In genomic region chr15:64901141-64901540, GRCh38 we compare ENCODE assay signal across 14 cellular contexts. TPM values are rescaled to one million over a fixed set of nuclear protein-coding genes. Genes with fewer than 3 reads are reported as not detected.
DNase-seq lines count a peak whose midpoint lies in the region; ATAC-seq, FAIRE-seq and TF ChIP-seq lines count a peak whose summit lies in the region.
"Had no signal": no experiment of that assay in that cellular context is flagged by ENCODE, and none has a peak within 500 bp of the region (broad histone marks: within the 10 kb centered on the region; RNA-seq: fewer than 3 reads in every experiment).

No MANE protein-coding gene starts in this region.

- DNase-seq in left ventricle myocardium inferior = peak; percentile 1
- no peak for DNase-seq in Right ventricle myocardium inferior (ENCODE audit: missing footprints)
- no peak for DNase-seq in endothelial cell (ENCODE audit: low spot score)
- DNase-seq in hippocampal formation (lab: John Stamatoyannopoulos, UW) = no peak
- DNase-seq in HTR-8/SVneo (ENCODE audit: insufficient read length, low spot score) = no peak
- no peak for DNase-seq in NCI-H2171 (lab: John Stamatoyannopoulos, UW)
- DNase-seq: C1 segment of cervical spinal cord; Caco-2; CD8-positive, alpha-beta T cell had no signal

- CTCF ChIA-PET in HEK293 (lab: Yijun Ruan, JAX) = interaction anchor here (0.7 kb wide), 1 partner anchor 357 kb away, joined by 4 read pairs; no protein-coding TSS in a partner anchor

- H3K9me3 ChIP-seq in left ventricle myocardium inferior (replicated peaks) = peaks cover 18% of the 10 kb centered on the region
- no peaks in the 10 kb centered on the region for H3K9me3 ChIP-seq in HEK293 (ENCODE audit: control insufficient read depth, insufficient read depth, low read depth, low read length)

- no peaks in the 10 kb centered on the region for H3K27me3 ChIP-seq in left ventricle myocardium inferior (ENCODE audit: low read depth)

- TF ChIP-seq CTCF in left ventricle myocardium inferior (IDR thresholded peaks at IDR 0.05; ENCODE audit: borderline replicate concordance) (no peak), HEK293 (tag by site-specific recombination; IDR thresholded peaks at IDR 0.05) (no peak), endothelial cell (IDR thresholded peaks at IDR 0.05; ENCODE audit: unreplicated experiment) (no peak)

- peak overlapping the region; percentile 59 for H3K4me3 Mint-ChIP-seq in endothelial cell (ENCODE audit: unreplicated experiment)
- H3K4me3 Mint-ChIP-seq: B cell; CD8-positive, alpha-beta T cell had no signal

- FAIRE-seq in HTR-8/SVneo (lab: Jason Lieb, UNC) = no peak
- FAIRE-seq: A204.1, H54 had no signal

- peaks cover 28% of the 10 kb centered on the region for H3K4me1 Mint-ChIP-seq in endothelial cell (ENCODE audit: unreplicated experiment)

- H3K27ac Mint-ChIP-seq in endothelial cell (ENCODE audit: unreplicated experiment) = no peak overlapping the region

- H3K36me3 ChIP-seq in left ventricle myocardium inferior (no peaks in the 10 kb centered on the region), HEK293 (ENCODE audit: control insufficient read depth in 2 of 2, insufficient read depth in 1 of 2, low read length in 2 of 2) (no peaks in the 10 kb centered on the region)

- intact Hi-C loops in left ventricle myocardium inferior (cut with micrococcal nuclease) (no loop called here), Right ventricle myocardium inferior (cut with DNase I) (no loop called here)

- H3K4me1 ChIP-seq in left ventricle myocardium inferior (peaks cover 28% of the 10 kb centered on the region), HEK293 (ENCODE audit: control insufficient read depth, insufficient read depth, low read length) (no peaks in the 10 kb centered on the region; the same call in 1 of the 2 replicates)
- H3K4me1 ChIP-seq: Caco-2 had no signal

- peaks cover 7% of the 10 kb centered on the region for H3K27me3 Mint-ChIP-seq in endothelial cell (ENCODE audit: unreplicated experiment)
- H3K27me3 Mint-ChIP-seq: B cell had no signal

- H3K4me3 ChIP-seq in left ventricle myocardium inferior = no peak overlapping the region
- no peak overlapping the region for H3K4me3 ChIP-seq in HEK293 (ENCODE audit: low read depth, low read length)

- ATAC-seq in Right ventricle myocardium inferior = no peak
- ATAC-seq: HCT116 had no signal

- H3K9me3 Mint-ChIP-seq in endothelial cell (ENCODE audit: unreplicated experiment) = peaks cover 3% of the 10 kb centered on the region

- no peak overlapping the region for H3K27ac ChIP-seq in left ventricle myocardium inferior (replicated peaks)
- no peak overlapping the region for H3K27ac ChIP-seq in HEK293 (ENCODE audit: extremely low read depth, low read depth, low read length)

- POLR2A ChIA-PET in HEK293 (lab: Yijun Ruan, JAX) = no interaction called here

- H3K36me3 Mint-ChIP-seq in endothelial cell (ENCODE audit: low read depth, unreplicated experiment) = peaks cover 12% of the 10 kb centered on the region

TF ChIP-seq in HEK293, 187 proteins besides CTCF, POLR2A, EP300 and RAD21:
- TF ChIP-seq ZNF473 (tag by site-specific recombination; IDR thresholded peaks at IDR 0.05) (no peak), SETDB1 (IDR thresholded peaks at IDR 0.05; ENCODE audit: insufficient read length, low read length) (peak; percentile 72), TRIM28 (IDR thresholded peaks at IDR 0.05; ENCODE audit: borderline replicate concordance, low read length) (peak; percentile 15; the same call in 1 of the 2 replicates)

RNA-seq across cellular contexts. Expression of gene ANKDD1A, which starts 10.6 kb away (rescaled TPM):
- total RNA-seq in left ventricle myocardium inferior = 1.8 TPM
- 1.1 TPM for total RNA-seq in Right ventricle myocardium inferior
- total RNA-seq in endothelial cell (ENCODE audit: unreplicated experiment) = 6.9 TPM

RNA-seq across cellular contexts. Expression of gene PLEKHO2, which starts 59.4 kb away (rescaled TPM):
- total RNA-seq in left ventricle myocardium inferior = 8.0 TPM
- 10.4 TPM for total RNA-seq in Right ventricle myocardium inferior
- total RNA-seq in endothelial cell (ENCODE audit: unreplicated experiment) = 33.4 TPM
